In the genomic region with DNA sequence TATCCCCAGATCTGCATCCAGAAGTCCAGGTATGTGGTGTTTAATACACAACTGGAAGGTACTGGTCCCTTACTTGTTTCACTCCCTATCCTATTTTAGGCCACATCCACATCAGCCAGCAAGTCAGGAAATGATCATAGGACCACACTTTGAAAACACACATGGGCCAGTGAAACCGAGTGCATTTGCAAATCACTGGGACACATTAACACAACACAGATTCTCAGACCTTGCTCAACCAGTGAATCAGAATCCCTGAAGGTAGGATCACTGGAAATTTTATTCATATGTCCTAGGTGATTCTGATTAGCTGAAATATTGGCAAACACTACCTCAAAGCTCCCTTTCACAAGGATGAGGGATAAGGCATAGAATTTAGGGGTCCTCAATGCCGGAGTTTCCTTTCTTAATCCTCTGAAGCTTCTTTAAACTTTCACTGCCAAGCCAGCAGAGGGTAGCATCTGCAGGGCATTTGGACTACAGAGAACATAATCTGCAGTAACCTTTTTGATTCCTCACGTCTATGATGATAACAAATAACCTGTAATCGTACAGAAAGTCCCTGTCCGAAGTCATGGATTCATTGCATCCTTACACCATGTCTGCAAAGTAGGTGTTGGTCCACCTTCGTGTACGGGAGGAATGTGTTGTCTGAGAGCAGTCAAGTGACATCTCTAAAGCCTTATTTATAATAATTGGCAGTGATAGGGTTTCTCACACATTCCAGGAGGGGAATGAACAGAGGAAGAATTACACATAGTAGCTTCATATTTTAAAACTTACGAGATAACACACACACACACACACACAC, we compare ENCODE assay signal across 14 cellular contexts. TPM values are rescaled to one million over a fixed set of nuclear protein-coding genes. Genes with fewer than 3 reads are reported as not detected.
DNase-seq lines count a peak whose midpoint lies in the region; ATAC-seq and TF ChIP-seq lines count a peak whose summit lies in the region.
"Had no signal": no experiment of that assay in that cellular context is flagged by ENCODE, and none has a peak within 500 bp of the region (broad histone marks: within the 10 kb centered on the region; RNA-seq: fewer than 3 reads in every experiment).

No MANE protein-coding gene starts in this region.

- no peaks in the 10 kb centered on the region for H3K4me1 ChIP-seq in breast epithelium
- H3K4me1 ChIP-seq in hepatocyte (ENCODE audit: insufficient read depth), result peaks cover 16% of the 10 kb centered on the region
- peaks cover 2 to 58% (median 18%) of the 10 kb centered on the region in 3 donors for H3K4me1 ChIP-seq in esophagus squamous epithelium

- peak; percentile 66 for DNase-seq in MCF 10A (ENCODE audit: unreplicated experiment)
- no peak for DNase-seq in breast epithelium (ENCODE audit: low spot score in 2 of 2)
- DNase-seq in astrocyte of the spinal cord (ENCODE audit: low read depth, low spot score), result no peak
- DNase-seq in hepatocyte (ENCODE audit: low spot score), result no peak
- no peak for DNase-seq in KG1 (lab: John Stamatoyannopoulos, UW)
- DNase-seq in esophagus squamous epithelium (lab: John Stamatoyannopoulos, UW), result no peak
- DNase-seq: activated CD8-positive, alpha-beta memory T cell treated with anti-CD3 and anti-CD28 coated beads for 24 hours; aorta; hypothalamus; NCI-H2029 had no signal

- H3K4me2 ChIP-seq in hepatocyte, result no peak overlapping the region

- TF ChIP-seq CTCF in MCF 10A (IDR thresholded peaks at IDR 0.05; ENCODE audit: unreplicated experiment) (peak; percentile 65), breast epithelium (IDR thresholded peaks at IDR 0.05) (peak in 1 of 3 donors; percentile 11), astrocyte of the spinal cord (IDR thresholded peaks at IDR 0.05; ENCODE audit: low read depth, low read length) (peak; percentile 57), hepatocyte (IDR thresholded peaks at IDR 0.05; ENCODE audit: poor library complexity) (no peak), esophagus squamous epithelium (IDR thresholded peaks at IDR 0.05) (peak in 2 of 6 experiments; percentile 19 to 28)

- H3K9me3 ChIP-seq in breast epithelium (no peaks in the 10 kb centered on the region), hepatocyte (ENCODE audit: low read depth) (no peaks in the 10 kb centered on the region), esophagus squamous epithelium (no peaks in the 10 kb centered on the region)
- H3K9me3 ChIP-seq: neutrophil had no signal

- no peak overlapping the region for H3K4me3 ChIP-seq in breast epithelium
- no peak overlapping the region for H3K4me3 ChIP-seq in astrocyte of the spinal cord (ENCODE audit: low read depth, low read length)
- no peak overlapping the region for H3K4me3 ChIP-seq in hepatocyte
- no peak overlapping the region for H3K4me3 ChIP-seq in esophagus squamous epithelium

- H3K27me3 ChIP-seq in breast epithelium, result no peaks in the 10 kb centered on the region
- H3K27me3 ChIP-seq in hepatocyte, result no peaks in the 10 kb centered on the region
- no peaks in the 10 kb centered on the region for H3K27me3 ChIP-seq in esophagus squamous epithelium

- H3K4me3 Mint-ChIP-seq in MCF 10A (ENCODE audit: unreplicated experiment), result peak overlapping the region; percentile 9
- H3K4me3 Mint-ChIP-seq: CD14-positive monocyte had no signal

- in situ Hi-C loops in astrocyte of the spinal cord (cut with HindIII; ENCODE audit: low sequenced_read_pairs), result no loop called here

- peak overlapping the region; percentile 84 for H3K27ac Mint-ChIP-seq in MCF 10A (ENCODE audit: low read depth, unreplicated experiment)
- H3K27ac Mint-ChIP-seq: CD14-positive monocyte had no signal

- peaks cover 6% of the 10 kb centered on the region for H3K36me3 Mint-ChIP-seq in MCF 10A (ENCODE audit: insufficient read depth, unreplicated experiment)
- H3K36me3 Mint-ChIP-seq: CD14-positive monocyte had no signal

- no peaks in the 10 kb centered on the region for H3K79me2 ChIP-seq in hepatocyte

- no peak for ATAC-seq in GM18868 (IDR thresholded peaks at IDR 0.05; ENCODE audit: unreplicated experiment)
- ATAC-seq in GM18520 (IDR thresholded peaks at IDR 0.05; ENCODE audit: unreplicated experiment), result no peak

- peaks cover 84% of the 10 kb centered on the region for H3K4me1 Mint-ChIP-seq in MCF 10A (ENCODE audit: insufficient read depth, unreplicated experiment)

- TF ChIP-seq POLR2A in breast epithelium (IDR thresholded peaks at IDR 0.05), result no peak
- no peak for TF ChIP-seq POLR2A in esophagus squamous epithelium (IDR thresholded peaks at IDR 0.05)

- no peaks in the 10 kb centered on the region for H4K20me1 ChIP-seq in hepatocyte (ENCODE audit: insufficient read depth, poor library complexity, severe bottlenecking)

- H3K36me3 ChIP-seq in breast epithelium, result no peaks in the 10 kb centered on the region
- no peaks in the 10 kb centered on the region for H3K36me3 ChIP-seq in hepatocyte (replicated peaks; ENCODE audit: insufficient read depth, low read depth)
- H3K36me3 ChIP-seq in esophagus squamous epithelium, result no peaks in the 10 kb centered on the region
- H3K36me3 ChIP-seq: neutrophil had no signal

- CTCF ChIA-PET in MCF 10A (lab: Yijun Ruan, JAX), result interaction anchor here (0.5 to 18.5 kb wide), 51 partner anchors 8 to 432 kb away, joined by 3 to 426 read pairs (median 4); a partner anchor contains a TSS

- H2AFZ ChIP-seq in hepatocyte, result no peak overlapping the region

- H3K27ac ChIP-seq in breast epithelium, result peak overlapping the region in 1 of 2 donors; percentile 33
- H3K27ac ChIP-seq in hepatocyte, result peak overlapping the region; percentile 38
- H3K27ac ChIP-seq in esophagus squamous epithelium, result no peak overlapping the region
- H3K27ac ChIP-seq: neutrophil had no signal

- no peaks in the 10 kb centered on the region for H3K9me2 ChIP-seq in hepatocyte (replicated peaks; ENCODE audit: insufficient read depth)

- no peaks in the 10 kb centered on the region for H3K27me3 Mint-ChIP-seq in MCF 10A (ENCODE audit: insufficient read depth, unreplicated experiment)

- POLR2A ChIA-PET in MCF 10A (lab: Yijun Ruan, JAX), result interaction anchor here (0.7 to 8.6 kb wide), 21 partner anchors 11 to 718 kb away, joined by 3 to 114 read pairs (median 5); a partner anchor contains a TSS

- BruUV-seq in MCF 10A (replicated peaks; lab: Mats Ljungman, UMichigan), result no TSS peak

- intact Hi-C loops in MCF 10A (cut with micrococcal nuclease) (loop anchor here (1.0 to 5.0 kb wide), 7 partner anchors 21 to 432 kb away; no protein-coding TSS in a partner anchor), breast epithelium (cut with DNase I; ENCODE audit: low total_unique reads) (no loop called here), esophagus squamous epithelium (cut with DNase I) (no loop called here)

- WGBS in hepatocyte (ENCODE audit: low lambda C conversion rate, missing lambda C conversion rate), result 65% methylated on average over 8 of the region's 8 CpGs
- WGBS in esophagus squamous epithelium, 2 donors, result 50 to 65% methylated on average over 8 of the region's 8 CpGs

- H3K9me3 Mint-ChIP-seq in MCF 10A (ENCODE audit: unreplicated experiment), result no peaks in the 10 kb centered on the region
- H3K9me3 Mint-ChIP-seq: CD14-positive monocyte had no signal

RNA-seq across cellular contexts. Expression of a gene that starts 11.0 kb away (rescaled TPM):
- total RNA-seq in MCF 10A (2022) (168 and 206 TPM in 2 replicates), breast epithelium (10 to 100 TPM; 26.3 to 61.9 (median 57.4) TPM), hepatocyte (7.0 and 7.3 TPM in 2 replicates), esophagus squamous epithelium (10 to 100 TPM; 10.6 to 47.7 (median 27.1) TPM)
- polyA plus RNA-seq in hepatocyte, result 7.8 and 8.1 TPM in 2 replicates
